19 cellular contexts compared by ENCODE assay signal in the genomic region with DNA sequence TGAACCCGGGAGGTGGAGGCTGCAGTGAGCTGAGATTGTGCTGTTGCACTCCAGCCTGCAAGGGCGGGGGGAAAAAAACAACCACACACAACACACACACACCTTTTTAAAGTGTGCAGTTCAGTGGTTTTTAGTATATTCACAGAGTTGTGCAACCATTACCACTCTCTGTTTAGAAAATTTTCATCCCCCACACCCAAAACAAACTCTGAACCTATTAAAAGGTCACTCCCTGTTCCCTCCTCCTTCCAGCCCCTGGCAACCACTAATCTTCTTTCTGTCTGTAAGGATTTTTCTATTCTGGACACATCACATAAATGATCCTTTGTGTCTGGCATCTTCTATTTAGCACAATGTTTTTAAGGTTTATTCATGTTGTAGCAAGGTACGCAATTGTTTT.
A peak's percentile ranks its signal among the peaks of the same experiment; 100 is the strongest.
DNase-seq lines count a peak whose midpoint lies in the region; ATAC-seq and TF ChIP-seq lines count a peak whose summit lies in the region.
"Had no signal": no experiment of that assay in that cellular context is flagged by ENCODE, and none has a peak within 500 bp of the region (broad histone marks: within the 10 kb centered on the region; RNA-seq: fewer than 3 reads in every experiment).

No MANE protein-coding gene starts in this region.

- CTCF ChIA-PET in mammary epithelial cell (lab: Charles Lee; ENCODE audit: low non-redundant PET): no interaction called here

- no peaks in the 10 kb centered on the region for H4K20me1 ChIP-seq in mammary epithelial cell (ENCODE audit: insufficient read depth, low read length)

- no peak for TF ChIP-seq POLR2A in breast epithelium (IDR thresholded peaks at IDR 0.05)
- TF ChIP-seq POLR2A in uterus (IDR thresholded peaks at IDR 0.05): no peak

- no peak overlapping the region for H3K4me2 ChIP-seq in mammary epithelial cell (ENCODE audit: insufficient read depth, low read depth, low read length)

- H3K4me3 ChIP-seq in breast epithelium (no peak overlapping the region), mammary epithelial cell (replicated peaks in 1 of 3; ENCODE audit: insufficient read depth in 1 of 3, low read depth in 2 of 3, low read length in 3 of 3) (no peak overlapping the region), uterus (no peak overlapping the region), H7 (ENCODE audit: insufficient read depth, low read depth, low read length) (no peak overlapping the region)
- H3K4me3 ChIP-seq: GM12878 had no signal

- no peak overlapping the region for H2AFZ ChIP-seq in mammary epithelial cell (ENCODE audit: low read depth, low read length)

- BruUV-seq in mammary epithelial cell (replicated peaks; lab: Mats Ljungman, UMichigan): no TSS peak

- no peaks in the 10 kb centered on the region for H3K36me3 ChIP-seq in breast epithelium
- peaks cover 2% of the 10 kb centered on the region for H3K36me3 ChIP-seq in mammary epithelial cell (ENCODE audit: insufficient read depth, low read length)
- no peaks in the 10 kb centered on the region for H3K36me3 ChIP-seq in uterus
- no peaks in the 10 kb centered on the region for H3K36me3 ChIP-seq in H7 (replicated peaks; ENCODE audit: control insufficient read depth, insufficient read depth, low read length)
- H3K36me3 ChIP-seq: BE2C had no signal

- no peaks in the 10 kb centered on the region for H3K9me3 ChIP-seq in breast epithelium
- H3K9me3 ChIP-seq in mammary epithelial cell (replicated peaks; ENCODE audit: insufficient read depth, low read length): no peaks in the 10 kb centered on the region
- H3K9me3 ChIP-seq in uterus: no peaks in the 10 kb centered on the region
- H3K9me3 ChIP-seq: BE2C had no signal

- no peak for DNase-seq in breast epithelium (ENCODE audit: low spot score in 2 of 2)
- DNase-seq in mammary epithelial cell: no peak
- DNase-seq in SK-MEL-5 (ENCODE audit: low read depth, low spot score): peak; percentile 8
- DNase-seq in left lobe of liver (ENCODE audit: low spot score): no peak
- DNase-seq in uterus: no peak
- DNase-seq in stimulated activated CD8-positive, alpha-beta memory T cell treated with anti-CD3 and anti-CD28 coated beads, Interleukin-4, amount 100 ng/mL, for 48 hours: no peak
- DNase-seq in H7: no peak
- DNase-seq: BE2C; C1 segment of cervical spinal cord; CD4-positive, CD25-positive, alpha-beta regulatory T cell; CD8-positive, alpha-beta memory T cell; COR-L47; DMS 273 treated with DMSO at 0.1 percent for 48 hours; DMS53; DND-41; EL; HCEC 1CT had no signal

- intact Hi-C loops in breast epithelium (cut with DNase I; ENCODE audit: low total_unique reads) (no loop called here), mammary epithelial cell (cut with micrococcal nuclease) (no loop called here), uterus (cut with DNase I; ENCODE audit: low total_unique reads) (no loop called here)

- TF ChIP-seq CTCF in breast epithelium (IDR thresholded peaks at IDR 0.05): no peak
- no peak for TF ChIP-seq CTCF in mammary epithelial cell (conservative IDR thresholded peaks at IDR 0.05 in 1 of 2, IDR thresholded peaks at IDR 0.05 in 1 of 2; ENCODE audit: extremely low read depth in 1 of 2, insufficient read depth in 1 of 2, low read depth in 1 of 2, low read length in 2 of 2)
- TF ChIP-seq CTCF in uterus (IDR thresholded peaks at IDR 0.05): no peak

- in situ Hi-C loops in mammary epithelial cell (cut with MboI; ENCODE audit: low sequenced_read_pairs in 2 of 2): no loop called here
- in situ Hi-C loops in SK-MEL-5 (cut with HindIII; ENCODE audit: low pct_unique_long_range_greater_than_20kb, low sequenced_read_pairs): no loop called here

- H3K4me1 ChIP-seq in breast epithelium (peaks cover 0 to 4% of the 10 kb centered on the region in 2 donors), mammary epithelial cell (ENCODE audit: insufficient read depth, low read length) (no peaks in the 10 kb centered on the region), uterus (peaks cover 0 to 13% of the 10 kb centered on the region in 2 donors)
- H3K4me1 ChIP-seq: BE2C had no signal

- ATAC-seq in left lobe of liver (peak; percentile 51), HG03342 (IDR thresholded peaks at IDR 0.05; ENCODE audit: unreplicated experiment) (no peak)
- ATAC-seq: GM12878 had no signal

- H3K27me3 ChIP-seq in breast epithelium (no peaks in the 10 kb centered on the region), mammary epithelial cell (ENCODE audit: insufficient read depth, low read length) (no peaks in the 10 kb centered on the region), uterus (no peaks in the 10 kb centered on the region), H7 (ENCODE audit: control insufficient read depth, insufficient read depth, low read length) (no peaks in the 10 kb centered on the region)
- H3K27me3 ChIP-seq: BE2C had no signal

- dilution Hi-C loops in mammary epithelial cell (cut with HindIII; ENCODE audit: low sequenced_read_pairs): loop anchor here (5.0 kb wide), 2 partner anchors 51 to 91 kb away; no protein-coding TSS in a partner anchor

- peak overlapping the region; percentile 30 to 32 for H3K27ac ChIP-seq in breast epithelium
- H3K27ac ChIP-seq in mammary epithelial cell (ENCODE audit: insufficient read depth, low read depth, low read length): no peak overlapping the region
- H3K27ac ChIP-seq in uterus: peak overlapping the region; percentile 79 to 95

- 97% methylated on average over 2 of the region's 3 CpGs for WGBS in mammary epithelial cell (ENCODE audit: low coverage, missing lambda C conversion rate)

- no peak overlapping the region for H3K9ac ChIP-seq in mammary epithelial cell (ENCODE audit: insufficient read depth, low read length)

- no peaks in the 10 kb centered on the region for H3K79me2 ChIP-seq in mammary epithelial cell (ENCODE audit: insufficient read depth, low read length)
